Comparison of ENCODE assay signal across 22 cellular contexts in the genomic region with DNA sequence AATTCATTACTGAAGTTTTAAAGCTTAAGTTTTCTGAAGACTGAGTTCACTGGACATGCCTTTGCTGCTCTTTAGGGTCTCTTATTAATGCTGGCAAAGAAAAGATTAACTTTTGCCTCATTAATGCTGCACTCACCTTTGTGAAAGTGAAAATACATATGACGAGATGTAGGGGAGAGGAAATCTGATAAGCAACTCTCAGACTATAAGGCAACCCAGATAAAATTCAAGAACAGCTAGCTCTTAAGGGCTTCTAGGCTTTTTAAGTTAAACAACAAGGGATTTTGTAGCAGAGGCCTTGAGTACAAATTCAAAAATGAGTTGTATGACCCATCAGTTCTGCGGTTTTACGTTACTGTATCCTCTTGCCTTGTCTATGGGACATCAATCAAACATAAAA.
DNase-seq lines count a peak whose midpoint lies in the region; ATAC-seq and TF ChIP-seq lines count a peak whose summit lies in the region.
"Had no signal": no experiment of that assay in that cellular context is flagged by ENCODE, and none has a peak within 500 bp of the region (broad histone marks: within the 10 kb centered on the region; RNA-seq: fewer than 3 reads in every experiment).

No MANE protein-coding gene starts in this region.

- no peak for TF ChIP-seq CTCF in GM10248 (IDR thresholded peaks at IDR 0.05; ENCODE audit: control extremely low read depth, extremely low read depth, low read depth, missing control alignments)
- no peak for TF ChIP-seq CTCF in Loucy (conservative IDR thresholded peaks at IDR 0.05; ENCODE audit: low read length)

- no peaks in the 10 kb centered on the region for H3K9me3 Mint-ChIP-seq in activated T-cell treated with anti-CD3 and anti-CD28 coated beads, Interleukin-2, amount 50 U/mL, for 4 hours
- H3K9me3 Mint-ChIP-seq in activated naive CD8-positive, alpha-beta T cell treated with anti-CD3 and anti-CD28 coated beads, Interleukin-2, amount 50 U/mL, for 24 hours = no peaks in the 10 kb centered on the region
- H3K9me3 Mint-ChIP-seq: brain, WTC11 had no signal

- H3K27ac Mint-ChIP-seq in activated naive CD8-positive, alpha-beta T cell treated with anti-CD3 and anti-CD28 coated beads, Interleukin-2, amount 50 U/mL, for 24 hours = no peak overlapping the region
- H3K27ac Mint-ChIP-seq: brain, WTC11 had no signal

- no peaks in the 10 kb centered on the region for H3K79me2 ChIP-seq in Loucy (ENCODE audit: insufficient read depth, low read length)

- H3K4me1 Mint-ChIP-seq in activated T-cell treated with anti-CD3 and anti-CD28 coated beads, Interleukin-2, amount 50 U/mL, for 4 hours (ENCODE audit: low read depth) = peaks cover 18% of the 10 kb centered on the region
- H3K4me1 Mint-ChIP-seq in activated naive CD8-positive, alpha-beta T cell treated with anti-CD3 and anti-CD28 coated beads, Interleukin-2, amount 50 U/mL, for 24 hours = peaks cover 17% of the 10 kb centered on the region
- H3K4me1 Mint-ChIP-seq: brain had no signal

- H2AFZ ChIP-seq in Loucy (ENCODE audit: low read length) = no peak overlapping the region

- POLR2A ChIA-PET in GM10248 (lab: Yijun Ruan, JAX) = no interaction called here

- H3K36me3 ChIP-seq in Loucy (ENCODE audit: insufficient read depth, low read length) = peaks cover 30% of the 10 kb centered on the region; the same call in 1 of the 2 replicates
- H3K36me3 ChIP-seq: uterus had no signal

- no peak overlapping the region for H3K4me3 ChIP-seq in Loucy (ENCODE audit: low read length, poor library complexity, severe bottlenecking)
- no peak overlapping the region for H3K4me3 ChIP-seq in right cardiac atrium (ENCODE audit: low read length)
- H3K4me3 ChIP-seq: BLaER1 treated with 17β-estradiol and CSF1 and Interleukin-3, amounts not matched to agents 10 nM and 100 nM; esophagus squamous epithelium; gastrocnemius medialis; lung; uterus had no signal

- peaks cover 22% of the 10 kb centered on the region for H3K4me1 ChIP-seq in Loucy (ENCODE audit: insufficient read depth, low read length, poor library complexity, severe bottlenecking)
- H3K4me1 ChIP-seq in right cardiac atrium (ENCODE audit: control insufficient read depth, insufficient read depth, low read length) = no peaks in the 10 kb centered on the region
- H3K4me1 ChIP-seq: BLaER1 treated with 17β-estradiol and CSF1 and Interleukin-3, amounts not matched to agents 10 nM and 100 nM; esophagus squamous epithelium; gastrocnemius medialis; uterus had no signal

- H3F3A ChIP-seq in Loucy (ENCODE audit: low read depth) = no peaks in the 10 kb centered on the region

- no peaks in the 10 kb centered on the region for H3K27me3 Mint-ChIP-seq in activated T-cell treated with anti-CD3 and anti-CD28 coated beads, Interleukin-2, amount 50 U/mL, for 4 hours (ENCODE audit: low read depth)
- no peaks in the 10 kb centered on the region for H3K27me3 Mint-ChIP-seq in activated naive CD8-positive, alpha-beta T cell treated with anti-CD3 and anti-CD28 coated beads, Interleukin-2, amount 50 U/mL, for 24 hours
- H3K27me3 Mint-ChIP-seq: brain, progenitor cell of endocrine pancreas had no signal

- WGBS in right cardiac atrium = 91% methylated on average over 3 of the region's 3 CpGs

- ATAC-seq in activated T-cell treated with anti-CD3 and anti-CD28 coated beads, Interleukin-2, amount 50 U/mL, for 4 hours = peak; percentile 57 to 59
- ATAC-seq in activated naive CD8-positive, alpha-beta T cell treated with anti-CD3 and anti-CD28 coated beads, Interleukin-2, amount 50 U/mL, for 24 hours = peak; percentile 29
- ATAC-seq in right cardiac atrium = no peak
- ATAC-seq: gastrocnemius medialis had no signal

- H3K9me3 ChIP-seq in Loucy (ENCODE audit: insufficient read depth, low read depth, low read length) (no peaks in the 10 kb centered on the region), right cardiac atrium (ENCODE audit: control insufficient read depth, low read length) (no peaks in the 10 kb centered on the region)
- H3K9me3 ChIP-seq: BLaER1 treated with 17β-estradiol and CSF1 and Interleukin-3, amounts not matched to agents 10 nM and 100 nM; esophagus squamous epithelium; gastrocnemius medialis; SK-N-SH; uterus had no signal

- DNase-seq in activated T-cell treated with anti-CD3 and anti-CD28 coated beads, Interleukin-2, amount 50 U/mL, for 4 hours = no peak
- no peak for DNase-seq in activated T-cell treated with anti-CD3 and anti-CD28 coated beads, Interleukin-2, amount 50 U/mL, for 1 hour
- DNase-seq in GM10248 (ENCODE audit: extremely low spot score) (peak; percentile 15), AG08396 (ENCODE audit: low spot score) (no peak), right cardiac atrium (no peak), NOMO-1 (lab: John Stamatoyannopoulos, UW; ENCODE audit: unreplicated experiment in 2 of 2) (no peak)
- DNase-seq in activated naive CD8-positive, alpha-beta T cell treated with anti-CD3 and anti-CD28 coated beads, Interleukin-2, amount 50 U/mL, for 24 hours = no peak
- DNase-seq: ACHN, esophagus squamous epithelium, gastrocnemius medialis, hypothalamus, KG1, NCI-H187, NCI-H69, SK-N-SH, uterus had no signal

- H3K9ac ChIP-seq in Loucy (ENCODE audit: low read depth, low read length, poor library complexity, severe bottlenecking) = no peak overlapping the region
- H3K9ac ChIP-seq: BLaER1 treated with 17β-estradiol and CSF1 and Interleukin-3, amounts not matched to agents 10 nM and 100 nM; SK-N-SH had no signal

- no peaks in the 10 kb centered on the region for H3K9me2 ChIP-seq in Loucy (replicated peaks; ENCODE audit: low read depth, low read length)
- H3K9me2 ChIP-seq: SK-N-SH had no signal

- peak overlapping the region; percentile 11 for H3K4me2 ChIP-seq in Loucy (ENCODE audit: low read depth, low read length, poor library complexity, severe bottlenecking)
- H3K4me2 ChIP-seq: BLaER1 treated with 17β-estradiol and CSF1 and Interleukin-3, amounts not matched to agents 10 nM and 100 nM; SK-N-SH had no signal

- H3K4me3 Mint-ChIP-seq in activated T-cell treated with anti-CD3 and anti-CD28 coated beads, Interleukin-2, amount 50 U/mL, for 4 hours = no peak overlapping the region
- no peak overlapping the region for H3K4me3 Mint-ChIP-seq in activated naive CD8-positive, alpha-beta T cell treated with anti-CD3 and anti-CD28 coated beads, Interleukin-2, amount 50 U/mL, for 24 hours
- H3K4me3 Mint-ChIP-seq: brain, WTC11 had no signal

- H3K27ac ChIP-seq in right cardiac atrium (ENCODE audit: low read length) = no peak overlapping the region
- H3K27ac ChIP-seq: BLaER1 treated with 17β-estradiol and CSF1 and Interleukin-3, amounts not matched to agents 10 nM and 100 nM; esophagus squamous epithelium; gastrocnemius medialis had no signal

- CTCF ChIA-PET in GM10248 (lab: Yijun Ruan, JAX) = interaction anchor here (1.8 kb wide), 1 partner anchor 10 kb away, joined by 6 read pairs; no protein-coding TSS in a partner anchor

- peaks cover 17% of the 10 kb centered on the region for H3K36me3 Mint-ChIP-seq in activated T-cell treated with anti-CD3 and anti-CD28 coated beads, Interleukin-2, amount 50 U/mL, for 4 hours (ENCODE audit: insufficient read depth)
- H3K36me3 Mint-ChIP-seq in activated naive CD8-positive, alpha-beta T cell treated with anti-CD3 and anti-CD28 coated beads, Interleukin-2, amount 50 U/mL, for 24 hours (ENCODE audit: low read depth) = peaks cover 38% of the 10 kb centered on the region

- H3K27me3 ChIP-seq in Loucy (ENCODE audit: insufficient read depth, low read length, poor library complexity, severe bottlenecking) (no peaks in the 10 kb centered on the region), right cardiac atrium (ENCODE audit: control insufficient read depth, insufficient read depth) (no peaks in the 10 kb centered on the region)
- H3K27me3 ChIP-seq: BLaER1 treated with 17β-estradiol and CSF1 and Interleukin-3, amounts not matched to agents 10 nM and 100 nM; esophagus squamous epithelium; gastrocnemius medialis; uterus had no signal

- no peaks in the 10 kb centered on the region for H4K20me1 ChIP-seq in Loucy (ENCODE audit: insufficient read depth, low read length, poor library complexity, severe bottlenecking)

- intact Hi-C loops in right cardiac atrium (cut with DNase I) = no loop called here

Comparison
In these comparisons a context has a peak if more than half of its experiments do, and no peak if none do; other contexts are left out.
1. ATAC-seq: peak in activated T-cell treated with anti-CD3 and anti-CD28 coated beads, Interleukin-2, amount 50 U/mL, for 4 hours (2 of 2) and activated naive CD8-positive, alpha-beta T cell treated with anti-CD3 and anti-CD28 coated beads, Interleukin-2, amount 50 U/mL, for 24 hours (single experiment); none in right cardiac atrium (0 of 2).